In the genomic region with DNA sequence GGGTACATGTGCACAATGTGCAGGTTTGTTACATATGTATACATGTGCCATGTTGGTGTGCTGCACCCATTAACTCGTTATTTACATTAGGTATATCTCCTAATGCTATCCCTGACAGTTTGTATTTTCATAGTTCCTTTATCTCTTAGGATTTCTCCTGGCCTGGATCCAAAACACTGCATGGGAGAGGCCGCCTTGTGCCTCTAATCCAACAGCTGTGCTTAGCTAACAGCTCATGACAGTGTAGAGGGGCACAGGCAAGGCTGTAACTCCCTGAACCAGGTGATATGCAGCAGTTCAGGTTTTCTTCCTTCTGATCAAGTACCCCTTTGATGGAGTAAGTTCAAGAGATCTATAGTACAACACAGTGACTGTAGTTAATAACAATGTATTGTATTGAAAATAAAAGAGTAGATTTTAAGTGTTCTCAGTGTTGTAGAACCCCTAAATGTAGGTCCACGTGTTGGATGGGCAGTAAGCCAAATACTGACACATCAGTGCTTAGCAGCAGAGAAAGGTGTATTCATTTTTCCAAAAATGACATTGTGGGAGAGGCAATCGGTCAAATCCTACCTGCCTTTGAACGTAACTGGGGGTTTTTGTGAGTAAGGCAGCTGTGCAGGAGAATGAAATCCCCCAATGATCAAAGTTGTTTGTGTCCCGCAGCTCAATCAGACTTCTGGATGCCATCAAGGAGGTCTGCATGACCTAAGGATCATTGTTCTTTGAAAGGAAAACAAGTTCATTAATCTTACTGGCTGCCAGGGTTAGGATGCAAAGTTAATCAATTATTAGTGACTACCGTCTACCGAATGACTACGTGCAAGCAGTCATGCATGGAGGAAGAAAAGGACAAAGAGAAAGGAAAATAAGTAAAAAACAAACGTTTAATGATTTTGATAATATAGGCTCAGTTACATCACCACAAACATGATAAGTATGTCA, we compare ENCODE assay signal across 16 cellular contexts.
A peak's percentile ranks its signal among the peaks of the same experiment; 100 is the strongest.
DNase-seq lines count a peak whose midpoint lies in the region; ATAC-seq, FAIRE-seq and TF ChIP-seq lines count a peak whose summit lies in the region.
"Had no signal": no experiment of that assay in that cellular context is flagged by ENCODE, and none has a peak within 500 bp of the region (broad histone marks: within the 10 kb centered on the region; RNA-seq: fewer than 3 reads in every experiment).

No MANE protein-coding gene starts in this region.

- no peak for TF ChIP-seq CTCF in fibroblast of pulmonary artery (IDR thresholded peaks at IDR 0.05; ENCODE audit: low read length, missing control alignments)
- no peak for TF ChIP-seq CTCF in Calu3 (IDR thresholded peaks at IDR 0.05; ENCODE audit: unreplicated experiment)
- no peak for TF ChIP-seq CTCF in activated CD8-positive, alpha-beta T cell treated with anti-CD3 and anti-CD28 coated beads for 36 hours (IDR thresholded peaks at IDR 0.05)

- no peak for FAIRE-seq in small intestine (lab: Jason Lieb, UNC)
- FAIRE-seq: A549 had no signal

- no peaks in the 10 kb centered on the region for H3K4me1 ChIP-seq in small intestine (ENCODE audit: control insufficient read depth in 2 of 2, insufficient read depth in 1 of 2, low read depth in 1 of 2, low read length in 1 of 2)
- H3K4me1 ChIP-seq: A549, breast epithelium, tibial artery had no signal

- H3K4me1 Mint-ChIP-seq in Calu3 (ENCODE audit: low read depth, unreplicated experiment) = peaks cover 11% of the 10 kb centered on the region
- no peaks in the 10 kb centered on the region for H3K4me1 Mint-ChIP-seq in activated CD8-positive, alpha-beta T cell treated with anti-CD3 and anti-CD28 coated beads for 36 hours (ENCODE audit: low read depth)

- peak; percentile 16 for DNase-seq in NCI-H2227 (lab: John Stamatoyannopoulos, UW; ENCODE audit: unreplicated experiment)
- DNase-seq in NCI-H2227 treated with DMSO at 0.1 percent for 48 hours (lab: John Stamatoyannopoulos, UW) = no peak
- DNase-seq in NCI-H82 treated with DMSO at 0.1 percent for 48 hours (lab: John Stamatoyannopoulos, UW; ENCODE audit: unreplicated experiment) = peak; percentile 76
- peak; percentile 41 for DNase-seq in fibroblast of pulmonary artery (ENCODE audit: low read depth)
- peak; percentile 70 for DNase-seq in small intestine
- DNase-seq in Calu3 = no peak
- no peak for DNase-seq in activated CD8-positive, alpha-beta T cell treated with anti-CD3 and anti-CD28 coated beads for 36 hours
- DNase-seq: activated CD4-positive, alpha-beta T cell treated with anti-CD3 and anti-CD28 coated beads for 36 hours; NCI-H774; tibial artery had no signal

- ATAC-seq in HG02588 (IDR thresholded peaks at IDR 0.05; ENCODE audit: unreplicated experiment) = no peak
- ATAC-seq in activated CD8-positive, alpha-beta T cell treated with anti-CD3 and anti-CD28 coated beads for 36 hours = no peak
- ATAC-seq: A549; activated CD4-positive, alpha-beta T cell treated with anti-CD3 and anti-CD28 coated beads for 36 hours; HCT116 had no signal

- no peak overlapping the region for H3K27ac ChIP-seq in small intestine (ENCODE audit: low read depth in 1 of 2, low read length in 1 of 2)
- H3K27ac ChIP-seq: A549, breast epithelium, SK-N-MC, skin epidermis, tibial artery had no signal

- CTCF ChIA-PET in Calu3 (lab: Charles Lee) = interaction anchor here (1.3 kb wide), 1 partner anchor 657 kb away, joined by 8 read pairs; no protein-coding TSS in a partner anchor
- CTCF ChIA-PET in activated CD8-positive, alpha-beta T cell treated with anti-CD3 and anti-CD28 coated beads for 36 hours (lab: Charles Lee) = interaction anchor here (2.5 to 4.3 kb wide), 2 partner anchors 249 to 656 kb away, joined by 17 to 25 read pairs; no protein-coding TSS in a partner anchor

- WGBS in small intestine, 3 donors = 44 to 55% (median 48%) methylated on average over 10 of the region's 10 CpGs

- no peaks in the 10 kb centered on the region for H3K9me3 ChIP-seq in small intestine (ENCODE audit: control insufficient read depth, low read depth)
- H3K9me3 ChIP-seq: A549, breast epithelium, tibial artery had no signal

- no peaks in the 10 kb centered on the region for H3K27me3 ChIP-seq in small intestine (ENCODE audit: control insufficient read depth in 2 of 2, insufficient read depth in 2 of 2, low read length in 2 of 2)
- H3K27me3 ChIP-seq: breast epithelium, tibial artery had no signal

- H3K27me3 Mint-ChIP-seq in Calu3 (ENCODE audit: unreplicated experiment) = no peaks in the 10 kb centered on the region
- no peaks in the 10 kb centered on the region for H3K27me3 Mint-ChIP-seq in activated CD8-positive, alpha-beta T cell treated with anti-CD3 and anti-CD28 coated beads for 36 hours
- H3K27me3 Mint-ChIP-seq: activated CD4-positive, alpha-beta T cell treated with anti-CD3 and anti-CD28 coated beads for 36 hours had no signal

- BruUV-seq in Calu3 (replicated peaks; lab: Mats Ljungman, UMichigan) = no TSS peak

- no peak overlapping the region for H3K27ac Mint-ChIP-seq in Calu3 (ENCODE audit: unreplicated experiment)
- H3K27ac Mint-ChIP-seq in activated CD8-positive, alpha-beta T cell treated with anti-CD3 and anti-CD28 coated beads for 36 hours = no peak overlapping the region
- H3K27ac Mint-ChIP-seq: activated CD4-positive, alpha-beta T cell treated with anti-CD3 and anti-CD28 coated beads for 36 hours had no signal

- no peak overlapping the region for H3K4me3 ChIP-seq in fibroblast of pulmonary artery (replicated peaks; ENCODE audit: low read depth, low read length)
- no peak overlapping the region for H3K4me3 ChIP-seq in small intestine (ENCODE audit: low read depth in 1 of 2, low read length in 2 of 2)
- H3K4me3 ChIP-seq: A549, breast epithelium, SK-N-MC, skin epidermis, tibial artery had no signal

- H3K4me3 Mint-ChIP-seq in Calu3 (ENCODE audit: low read depth, unreplicated experiment) = no peak overlapping the region
- no peak overlapping the region for H3K4me3 Mint-ChIP-seq in activated CD8-positive, alpha-beta T cell treated with anti-CD3 and anti-CD28 coated beads for 36 hours
- H3K4me3 Mint-ChIP-seq: activated CD4-positive, alpha-beta T cell treated with anti-CD3 and anti-CD28 coated beads for 36 hours had no signal

- POLR2A ChIA-PET in activated CD8-positive, alpha-beta T cell treated with anti-CD3 and anti-CD28 coated beads for 36 hours (lab: Charles Lee) = no interaction called here

- intact Hi-C loops in Calu3 (cut with micrococcal nuclease; ENCODE audit: unreplicated experiment) = loop anchor here (10.0 kb wide), 1 partner anchor 175 kb away; no protein-coding TSS in a partner anchor
- intact Hi-C loops in activated CD8-positive, alpha-beta T cell treated with anti-CD3 and anti-CD28 coated beads for 36 hours (cut with micrococcal nuclease) = loop anchor here (5.0 kb wide), 1 partner anchor 653 kb away; a partner anchor contains a TSS

- peaks cover 4% of the 10 kb centered on the region for H3K36me3 Mint-ChIP-seq in Calu3 (ENCODE audit: insufficient read depth, unreplicated experiment)
- H3K36me3 Mint-ChIP-seq in activated CD8-positive, alpha-beta T cell treated with anti-CD3 and anti-CD28 coated beads for 36 hours (ENCODE audit: low read depth) = no peaks in the 10 kb centered on the region

- no peaks in the 10 kb centered on the region for H3K9me3 Mint-ChIP-seq in Calu3 (ENCODE audit: low read depth, unreplicated experiment)
- H3K9me3 Mint-ChIP-seq in activated CD8-positive, alpha-beta T cell treated with anti-CD3 and anti-CD28 coated beads for 36 hours = no peaks in the 10 kb centered on the region

- no peaks in the 10 kb centered on the region for H3K36me3 ChIP-seq in small intestine (ENCODE audit: control insufficient read depth in 2 of 2, insufficient read depth in 2 of 2, low read length in 2 of 2)
- H3K36me3 ChIP-seq: breast epithelium had no signal

Comparison
In these comparisons a context has a peak if more than half of its experiments do, and no peak if none do; other contexts are left out.
1. DNase-seq: peak in NCI-H2227 (single experiment), NCI-H82 treated with DMSO at 0.1 percent for 48 hours (single experiment), fibroblast of pulmonary artery (single experiment) and small intestine (single experiment); none in NCI-H2227 treated with DMSO at 0.1 percent for 48 hours (single experiment), Calu3 (single experiment) and activated CD8-positive, alpha-beta T cell treated with anti-CD3 and anti-CD28 coated beads for 36 hours (single experiment).